In genomic region chr1:47582891-47583608, GRCh38 we compare ENCODE assay signal across 14 cellular contexts.
DNase-seq lines count a peak whose midpoint lies in the region; ATAC-seq and TF ChIP-seq lines count a peak whose summit lies in the region.
"Had no signal": no experiment of that assay in that cellular context is flagged by ENCODE, and none has a peak within 500 bp of the region (broad histone marks: within the 10 kb centered on the region; RNA-seq: fewer than 3 reads in every experiment).

No MANE protein-coding gene starts in this region.

- H3K4me1 Mint-ChIP-seq in activated CD4-positive, alpha-beta memory T cell treated with anti-CD3 and anti-CD28 coated beads, Interleukin-2, amount 10 ng/mL, durations not matched to agents 7 days and 5 days, result no peaks in the 10 kb centered on the region
- H3K4me1 Mint-ChIP-seq in activated CD4-positive, alpha-beta memory T cell treated with anti-CD3 and anti-CD28 coated beads for 36 hours (ENCODE audit: low read depth), result no peaks in the 10 kb centered on the region
- H3K4me1 Mint-ChIP-seq in activated T-helper 17 cell treated with anti-CD3 and anti-CD28 coated beads, Interleukin-2, amount 50 U/mL, for 72 hours, result no peaks in the 10 kb centered on the region
- H3K4me1 Mint-ChIP-seq: naive thymus-derived CD4-positive, alpha-beta T cell had no signal

- no peak overlapping the region for H3K27ac Mint-ChIP-seq in activated CD4-positive, alpha-beta memory T cell treated with anti-CD3 and anti-CD28 coated beads, Interleukin-2, amount 10 ng/mL, durations not matched to agents 7 days and 5 days
- H3K27ac Mint-ChIP-seq in activated CD4-positive, alpha-beta memory T cell treated with anti-CD3 and anti-CD28 coated beads for 36 hours, result no peak overlapping the region
- no peak overlapping the region for H3K27ac Mint-ChIP-seq in activated T-helper 17 cell treated with anti-CD3 and anti-CD28 coated beads, Interleukin-2, amount 50 U/mL, for 72 hours
- H3K27ac Mint-ChIP-seq: CD8-positive, alpha-beta T cell; naive thymus-derived CD4-positive, alpha-beta T cell had no signal

- peaks cover 41% of the 10 kb centered on the region for H3K27me3 Mint-ChIP-seq in activated CD4-positive, alpha-beta memory T cell treated with anti-CD3 and anti-CD28 coated beads, Interleukin-2, amount 10 ng/mL, durations not matched to agents 7 days and 5 days
- H3K27me3 Mint-ChIP-seq in activated CD4-positive, alpha-beta memory T cell treated with anti-CD3 and anti-CD28 coated beads for 36 hours, result peaks cover 19% of the 10 kb centered on the region
- H3K27me3 Mint-ChIP-seq in activated T-helper 17 cell treated with anti-CD3 and anti-CD28 coated beads, Interleukin-2, amount 50 U/mL, for 72 hours, result peaks cover 25% of the 10 kb centered on the region

- POLR2A ChIA-PET in activated CD4-positive, alpha-beta memory T cell treated with anti-CD3 and anti-CD28 coated beads, Interleukin-2, amount 10 ng/mL, durations not matched to agents 7 days and 5 days (lab: Charles Lee), result no interaction called here
- POLR2A ChIA-PET in activated CD4-positive, alpha-beta memory T cell treated with anti-CD3 and anti-CD28 coated beads for 36 hours (lab: Charles Lee), result interaction anchor here (1.5 kb wide), 1 partner anchor 82 kb away, joined by 3 read pairs; no protein-coding TSS in a partner anchor

- TF ChIP-seq EP300 in suprapubic skin (IDR thresholded peaks at IDR 0.05), result no peak

- no peak for TF ChIP-seq CTCF in suprapubic skin (IDR thresholded peaks at IDR 0.05)

- TF ChIP-seq POLR2A in suprapubic skin (IDR thresholded peaks at IDR 0.05), result no peak

- no peaks in the 10 kb centered on the region for H3K9me3 Mint-ChIP-seq in activated CD4-positive, alpha-beta memory T cell treated with anti-CD3 and anti-CD28 coated beads, Interleukin-2, amount 10 ng/mL, durations not matched to agents 7 days and 5 days
- H3K9me3 Mint-ChIP-seq in activated CD4-positive, alpha-beta memory T cell treated with anti-CD3 and anti-CD28 coated beads for 36 hours, result no peaks in the 10 kb centered on the region
- H3K9me3 Mint-ChIP-seq in activated T-helper 17 cell treated with anti-CD3 and anti-CD28 coated beads, Interleukin-2, amount 50 U/mL, for 72 hours, result no peaks in the 10 kb centered on the region
- H3K9me3 Mint-ChIP-seq: CD8-positive, alpha-beta T cell; naive thymus-derived CD4-positive, alpha-beta T cell had no signal

- peak; percentile 35 for ATAC-seq in activated T-helper 17 cell treated with anti-CD3 and anti-CD28 coated beads, Interleukin-2, amount 50 U/mL, for 72 hours (replicated peaks)
- ATAC-seq: CD8-positive, alpha-beta T cell; HepG2; naive thymus-derived CD4-positive, alpha-beta T cell had no signal

- H3K4me3 Mint-ChIP-seq in activated CD4-positive, alpha-beta memory T cell treated with anti-CD3 and anti-CD28 coated beads, Interleukin-2, amount 10 ng/mL, durations not matched to agents 7 days and 5 days, result no peak overlapping the region
- H3K4me3 Mint-ChIP-seq in activated CD4-positive, alpha-beta memory T cell treated with anti-CD3 and anti-CD28 coated beads for 36 hours, result no peak overlapping the region
- H3K4me3 Mint-ChIP-seq in activated T-helper 17 cell treated with anti-CD3 and anti-CD28 coated beads, Interleukin-2, amount 50 U/mL, for 72 hours, result no peak overlapping the region
- H3K4me3 Mint-ChIP-seq: CD8-positive, alpha-beta T cell; naive thymus-derived CD4-positive, alpha-beta T cell had no signal

- intact Hi-C loops in activated CD4-positive, alpha-beta memory T cell treated with anti-CD3 and anti-CD28 coated beads for 36 hours (cut with micrococcal nuclease), result no loop called here

- H3K27ac ChIP-seq in suprapubic skin, result no peak overlapping the region
- H3K27ac ChIP-seq: transverse colon had no signal

- WGBS in suprapubic skin, result 67% methylated on average over 8 of the region's 8 CpGs

- CTCF ChIA-PET in activated CD4-positive, alpha-beta memory T cell treated with anti-CD3 and anti-CD28 coated beads, Interleukin-2, amount 10 ng/mL, durations not matched to agents 7 days and 5 days (lab: Charles Lee), result no interaction called here
- CTCF ChIA-PET in activated CD4-positive, alpha-beta memory T cell treated with anti-CD3 and anti-CD28 coated beads for 36 hours (lab: Charles Lee), result no interaction called here

- DNase-seq in activated CD4-positive, alpha-beta memory T cell treated with anti-CD3 and anti-CD28 coated beads, Interleukin-2, amount 10 ng/mL, durations not matched to agents 7 days and 5 days, result peak; percentile 13
- no peak for DNase-seq in activated CD4-positive, alpha-beta memory T cell treated with anti-CD3 and anti-CD28 coated beads for 36 hours
- DNase-seq in islet precursor cell, result peak; percentile 84
- peak; percentile 28 to 31 for DNase-seq in suprapubic skin (ENCODE audit: low spot score in 2 of 2)
- no peak for DNase-seq in HUDEP-2 (lab: John Stamatoyannopoulos, UW; ENCODE audit: unreplicated experiment in 76 of 76)
- no peak for DNase-seq in NCI-H1105 (lab: John Stamatoyannopoulos, UW)
- DNase-seq in T-helper 9 cell, result no peak
- DNase-seq: 8988T; CD8-positive, alpha-beta T cell; NCI-H2171; transverse colon had no signal

- H3K36me3 ChIP-seq in suprapubic skin, result no peaks in the 10 kb centered on the region
- H3K36me3 ChIP-seq: transverse colon had no signal

- H3K4me1 ChIP-seq in suprapubic skin, result peaks cover 13% of the 10 kb centered on the region

- peaks cover 25% of the 10 kb centered on the region for H3K27me3 ChIP-seq in suprapubic skin

- H3K4me3 ChIP-seq in suprapubic skin, result no peak overlapping the region
- H3K4me3 ChIP-seq: transverse colon had no signal

- H3K9me3 ChIP-seq in suprapubic skin, result no peaks in the 10 kb centered on the region
- H3K9me3 ChIP-seq: transverse colon had no signal

- H3K36me3 Mint-ChIP-seq in activated CD4-positive, alpha-beta memory T cell treated with anti-CD3 and anti-CD28 coated beads, Interleukin-2, amount 10 ng/mL, durations not matched to agents 7 days and 5 days (ENCODE audit: low read depth), result no peaks in the 10 kb centered on the region
- H3K36me3 Mint-ChIP-seq in activated CD4-positive, alpha-beta memory T cell treated with anti-CD3 and anti-CD28 coated beads for 36 hours, result no peaks in the 10 kb centered on the region
- no peaks in the 10 kb centered on the region for H3K36me3 Mint-ChIP-seq in activated T-helper 17 cell treated with anti-CD3 and anti-CD28 coated beads, Interleukin-2, amount 50 U/mL, for 72 hours (ENCODE audit: low read depth)
- H3K36me3 Mint-ChIP-seq: CD8-positive, alpha-beta T cell; naive thymus-derived CD4-positive, alpha-beta T cell had no signal

Comparison
In these comparisons a context has a peak if more than half of its experiments do, and no peak if none do; other contexts are left out.
1. DNase-seq: peak in activated CD4-positive, alpha-beta memory T cell treated with anti-CD3 and anti-CD28 coated beads, Interleukin-2, amount 10 ng/mL, durations not matched to agents 7 days and 5 days (single experiment), islet precursor cell (single experiment) and suprapubic skin (2 of 2); none in activated CD4-positive, alpha-beta memory T cell treated with anti-CD3 and anti-CD28 coated beads for 36 hours (single experiment), HUDEP-2 (0 of 76), NCI-H1105 (single experiment) and T-helper 9 cell (single experiment).